Comparison of ENCODE assay signal across 10 cellular contexts in genomic region chr14:34930591-34931069, GRCh38. TPM values are rescaled to one million over a fixed set of nuclear protein-coding genes. Genes with fewer than 3 reads are reported as not detected.
A peak's percentile ranks its signal among the peaks of the same experiment; 100 is the strongest.
DNase-seq lines count a peak whose midpoint lies in the region; ATAC-seq, FAIRE-seq and TF ChIP-seq lines count a peak whose summit lies in the region.
"Had no signal": no experiment of that assay in that cellular context is flagged by ENCODE, and none has a peak within 500 bp of the region (broad histone marks: within the 10 kb centered on the region; RNA-seq: fewer than 3 reads in every experiment).

No MANE protein-coding gene starts in this region.

- CTCF ChIA-PET in GM12878 (lab: Yijun Ruan, JAX) = interaction anchor here (0.7 to 1.2 kb wide), 4 partner anchors 17 to 269 kb away, joined by 3 to 4 read pairs (median 4); partner anchors contain the start of gene FAM177A1

- H3K4me2 ChIP-seq in BLaER1 treated with 17β-estradiol and CSF1 and Interleukin-3, amounts not matched to agents 10 nM and 100 nM = peak overlapping the region in 10 of 11 experiments; percentile 3 to 58 (median 24); a peak in 14 of 22 replicates
- H3K4me2 ChIP-seq in GM12878 (ENCODE audit: control insufficient read depth, insufficient read depth) = peak overlapping the region; percentile 70

- SMC1A ChIA-PET in GM12878 (lab: Charles Lee; ENCODE audit: uncharacterized antibody, unreplicated experiment) = interaction anchor here (0.6 to 0.9 kb wide), 3 partner anchors 51 to 431 kb away, joined by 3 to 5 read pairs (median 4); no protein-coding TSS in a partner anchor

- H3K4me1 ChIP-seq in BLaER1 treated with 17β-estradiol and CSF1 and Interleukin-3, amounts not matched to agents 10 nM and 100 nM = peaks cover 0 to 15% (median 11%) of the 10 kb centered on the region in 10 experiments; a peak in 14 of 20 replicates
- H3K4me1 ChIP-seq in GM12878 (ENCODE audit: control insufficient read depth, insufficient read depth, low read length) = peaks cover 3% of the 10 kb centered on the region; the same call in 1 of the 2 replicates

- H3K4me3 ChIP-seq in BLaER1 treated with 17β-estradiol and CSF1 and Interleukin-3, amounts not matched to agents 10 nM and 100 nM = no peak overlapping the region
- H3K4me3 ChIP-seq in GM12878 = no peak overlapping the region

- no peaks in the 10 kb centered on the region for H3K79me2 ChIP-seq in GM12878 (ENCODE audit: control insufficient read depth, insufficient read depth, low read length)

- 0 out of 22 replicates have a peak overlapping the region, but pooled peaks of 1 of the 11 experiments have one; percentile 4 for H3K27ac ChIP-seq in BLaER1 treated with 17β-estradiol and CSF1 and Interleukin-3, amounts not matched to agents 10 nM and 100 nM
- peak overlapping the region; percentile 68 for H3K27ac ChIP-seq in GM12878 (ENCODE audit: control insufficient read depth, insufficient read depth)

- in situ Hi-C loops in GM12878 (cut with MboI) = no loop called here

- RAD21 ChIA-PET in GM12878 (lab: Charles Lee; ENCODE audit: unreplicated experiment) = interaction anchor here (0.6 to 1.6 kb wide), 3 partner anchors 19 to 314 kb away, joined by 3 to 7 read pairs (median 4); partner anchors contain the start of gene SRP54

- WGBS in GM12878 (ENCODE audit: insufficient coverage, insufficient replicate concordance, low lambda C conversion rate, missing lambda C conversion rate) = 21% methylated on average over 4 of the region's 4 CpGs

- H3K9ac ChIP-seq in BLaER1 treated with 17β-estradiol and CSF1 and Interleukin-3, amounts not matched to agents 10 nM and 100 nM = no peak overlapping the region
- H3K9ac ChIP-seq in GM12878 (ENCODE audit: control insufficient read depth, insufficient read depth, low read length) = no peak overlapping the region

- DNase-seq in GM12878 (ENCODE audit: low read depth, low spot score) = peak; percentile 36
- DNase-seq in activated CD8-positive, alpha-beta memory T cell treated with anti-CD3 and anti-CD28 coated beads, Interleukin-2, amount 50 U/mL, for 4 hours = no peak
- DNase-seq in hippocampal formation (lab: John Stamatoyannopoulos, UW) = no peak
- no peak for DNase-seq in DMS 273 (lab: John Stamatoyannopoulos, UW; ENCODE audit: unreplicated experiment)
- DNase-seq in DMS53 (lab: John Stamatoyannopoulos, UW) = no peak
- DNase-seq: DMS79 treated with DMSO at 0.1 percent for 48 hours, T1000 had no signal

- H3K36me3 ChIP-seq in BLaER1 treated with 17β-estradiol and CSF1 and Interleukin-3, amounts not matched to agents 10 nM and 100 nM = peaks cover 0 to 4% (median 0%) of the 10 kb centered on the region in 11 experiments; a peak in 1 of 22 replicates
- no peaks in the 10 kb centered on the region for H3K36me3 ChIP-seq in GM12878 (ENCODE audit: control insufficient read depth in 2 of 2, insufficient read depth in 2 of 2, low read length in 1 of 2)

- no peaks in the 10 kb centered on the region for H3K9me3 ChIP-seq in BLaER1 treated with 17β-estradiol and CSF1 and Interleukin-3, amounts not matched to agents 10 nM and 100 nM (replicated peaks in 1 of 11)
- no peaks in the 10 kb centered on the region for H3K9me3 ChIP-seq in GM12878 (replicated peaks; ENCODE audit: control insufficient read depth, insufficient read depth, low read length)

- no peak for TF ChIP-seq CTCF in GM12878 (IDR thresholded peaks at IDR 0.05 in 2 of 3, conservative IDR thresholded peaks at IDR 0.05 in 1 of 3; ENCODE audit: control insufficient read depth in 2 of 3, extremely low read depth in 1 of 3, insufficient read depth in 1 of 3, low read depth in 3 of 3, low read length in 3 of 3)

- ATAC-seq in GM19025 (IDR thresholded peaks at IDR 0.05; ENCODE audit: low read depth, unreplicated experiment) (peak; percentile 65), HG03095 (IDR thresholded peaks at IDR 0.05; ENCODE audit: unreplicated experiment) (peak; percentile 74), GM12878 (peak; percentile 83)

- intact Hi-C loops in GM12878 (cut with micrococcal nuclease; ENCODE audit: unreplicated experiment) = no loop called here

- TF ChIP-seq POLR2A in GM12878 (IDR thresholded peaks at IDR 0.05; ENCODE audit: low read depth, low read length) = no peak

- FAIRE-seq in GM12878 (lab: Jason Lieb, UNC) = peak; percentile 62

- H4K20me1 ChIP-seq in BLaER1 treated with 17β-estradiol and CSF1 and Interleukin-3, amounts not matched to agents 10 nM and 100 nM = no peaks in the 10 kb centered on the region
- H4K20me1 ChIP-seq in GM12878 (ENCODE audit: control insufficient read depth, insufficient read depth) = no peaks in the 10 kb centered on the region

- H3K27me3 ChIP-seq in BLaER1 treated with 17β-estradiol and CSF1 and Interleukin-3, amounts not matched to agents 10 nM and 100 nM = no peaks in the 10 kb centered on the region
- no peaks in the 10 kb centered on the region for H3K27me3 ChIP-seq in GM12878 (replicated peaks in 1 of 2; ENCODE audit: control insufficient read depth in 2 of 2, insufficient read depth in 2 of 2, low read length in 1 of 2)

- BruUV-seq in GM12878 (replicated peaks; lab: Mats Ljungman, UMichigan) = no TSS peak

- TF ChIP-seq EP300 in GM12878 (IDR thresholded peaks at IDR 0.05; ENCODE audit: borderline replicate concordance in 1 of 2, control insufficient read depth in 1 of 2, low read depth in 2 of 2, low read length in 2 of 2) = no peak

- POLR2A ChIA-PET in GM12878 (lab: Charles Lee) = interaction anchor here (0.6 to 1.6 kb wide), 6 partner anchors 24 to 1011 kb away, joined by 3 to 10 read pairs (median 4); partner anchors contain the start of gene SRP54

- no peak for TF ChIP-seq RAD21 in GM12878 (IDR thresholded peaks at IDR 0.05; ENCODE audit: insufficient read depth, low read depth, low read length)

- peak overlapping the region; percentile 85 for H2AFZ ChIP-seq in GM12878 (ENCODE audit: control insufficient read depth, low read depth, low read length)

TF ChIP-seq in GM12878, 131 proteins besides CTCF, POLR2A, EP300 and RAD21 (continues in another document):
- TF ChIP-seq ETV6 (conservative IDR thresholded peaks at IDR 0.05 in 1 of 2, IDR thresholded peaks at IDR 0.05 in 1 of 2; ENCODE audit: borderline replicate concordance in 1 of 2, low read depth in 1 of 2) (peak in 1 of 2 experiments; percentile 65; a peak in 2 of 4 replicates), ZNF384 (IDR thresholded peaks at IDR 0.05; ENCODE audit: borderline replicate concordance, low read depth, low read length) (peak; percentile 88), MTA2 (IDR thresholded peaks at IDR 0.05; ENCODE audit: low read depth) (no peak)

RNA-seq across cellular contexts. Expression of gene SRP54, which starts 52.2 kb away (rescaled TPM):
- total RNA-seq in GM12878 (2013; cell fraction: nucleolus; rRNA removed) = 246 and 247 TPM in 2 replicates
- total RNA-seq in GM12878 (2014; rRNA removed) (70.3 and 83.3 TPM in 2 replicates), GM12878 (2014; rRNA removed; fragmentation: Illumina TruSeq; extraction: Trizol) (112 and 114 TPM in 2 replicates), GM12878 (2021) (60.1 and 70.8 TPM in 2 replicates)
- 55.2 TPM for polyA plus RNA-seq in GM12878 (2011; ENCODE audit: low read depth)
- polyA plus RNA-seq in GM12878 (2011; rRNA removed) (54.1 and 77.4 TPM in 2 replicates), GM12878 (2014; fragmentation: Illumina TruSeq; extraction: Trizol) (116 and 134 TPM in 2 replicates), GM12878 (2014; fragmentation: Nextera tagmentation; extraction: Ambion mirVana) (10 to 100 TPM; 71.3 to 73.3 TPM), GM12878 (2014; rRNA removed) (66.7 and 70.0 TPM in 2 replicates), GM12878 (2016; fragmentation: Nextera tagmentation; extraction: Ambion mirVana) (100 to 1,000 TPM; 123 to 130 TPM)
- 37.8 and 54.1 TPM in 2 replicates for polyA plus RNA-seq in GM12878 (2011; cell fraction: cytosol; rRNA removed)
- 43.3 and 52.4 TPM in 2 replicates for polyA plus RNA-seq in GM12878 (2011; cell fraction: nucleus; rRNA removed)
- 73.7 and 77.5 TPM in 2 replicates for polyA plus RNA-seq in GM12878 (2012)
- 31.1 and 34.8 TPM in 2 replicates for polyA minus RNA-seq in GM12878 (2011; rRNA and poly(A)+ RNA removed)
- polyA minus RNA-seq in GM12878 (2011; cell fraction: cytosol; rRNA and poly(A)+ RNA removed) = 17.0 and 28.3 TPM in 2 replicates
- 28.9 and 44.6 TPM in 2 replicates for polyA minus RNA-seq in GM12878 (2011; cell fraction: nucleus; rRNA and poly(A)+ RNA removed)

RNA-seq across cellular contexts. Expression of gene BAZ1A, which starts 55.5 kb away (rescaled TPM):
- 105 and 106 TPM in 2 replicates for total RNA-seq in GM12878 (2013; cell fraction: nucleolus; rRNA removed)
- 61.6 and 67.1 TPM in 2 replicates for total RNA-seq in GM12878 (2014; rRNA removed)
- total RNA-seq in GM12878 (2014; rRNA removed; fragmentation: Illumina TruSeq; extraction: Trizol) = 89.9 and 96.5 TPM in 2 replicates
- total RNA-seq in GM12878 (2021) = 46.9 and 48.0 TPM in 2 replicates
- 18.3 TPM for polyA plus RNA-seq in GM12878 (2011; ENCODE audit: low read depth)
- polyA plus RNA-seq in GM12878 (2011; rRNA removed) = 53.5 and 80.6 TPM in 2 replicates
- 15.3 and 22.6 TPM in 2 replicates for polyA plus RNA-seq in GM12878 (2011; cell fraction: cytosol; rRNA removed)
- polyA plus RNA-seq in GM12878 (2011; cell fraction: nucleus; rRNA removed) = 36.8 and 50.4 TPM in 2 replicates
- 24.1 and 28.8 TPM in 2 replicates for polyA plus RNA-seq in GM12878 (2012)
- polyA plus RNA-seq in GM12878 (2014; fragmentation: Illumina TruSeq; extraction: Trizol) = 76.7 and 125 TPM in 2 replicates
- polyA plus RNA-seq in GM12878 (2014; fragmentation: Nextera tagmentation; extraction: Ambion mirVana) = 10 to 100 TPM; 38.5 to 39.9 TPM
- 44.4 and 57.3 TPM in 2 replicates for polyA plus RNA-seq in GM12878 (2014; rRNA removed)
- 10 to 100 TPM; 34.3 to 38.8 TPM for polyA plus RNA-seq in GM12878 (2016; fragmentation: Nextera tagmentation; extraction: Ambion mirVana)
- polyA minus RNA-seq in GM12878 (2011; rRNA and poly(A)+ RNA removed) = 35.4 and 47.5 TPM in 2 replicates
- polyA minus RNA-seq in GM12878 (2011; cell fraction: cytosol; rRNA and poly(A)+ RNA removed) = 29.5 and 34.0 TPM in 2 replicates
- 13.9 and 29.7 TPM in 2 replicates for polyA minus RNA-seq in GM12878 (2011; cell fraction: nucleus; rRNA and poly(A)+ RNA removed)
